17 cellular contexts compared by ENCODE assay signal in genomic region chr22:28718044-28718443, GRCh38. TPM values are rescaled to one million over a fixed set of nuclear protein-coding genes. Genes with fewer than 3 reads are reported as not detected.
DNase-seq lines count a peak whose midpoint lies in the region; ATAC-seq and TF ChIP-seq lines count a peak whose summit lies in the region.
"Had no signal": no experiment of that assay in that cellular context is flagged by ENCODE, and none has a peak within 500 bp of the region (broad histone marks: within the 10 kb centered on the region; RNA-seq: fewer than 3 reads in every experiment).

No MANE protein-coding gene starts in this region.

- H4K20me1 ChIP-seq in Karpas-422 (ENCODE audit: insufficient read depth, low read depth, low read length), result no peaks in the 10 kb centered on the region

- H3K4me3 ChIP-seq in Karpas-422 (ENCODE audit: low read length), result no peak overlapping the region
- H3K4me3 ChIP-seq: GM23338 had no signal

- no peak overlapping the region for H2AFZ ChIP-seq in Karpas-422 (ENCODE audit: low read length)
- H2AFZ ChIP-seq: GM23338 had no signal

- intact Hi-C loops in head of caudate nucleus (cut with DNase I), result no loop called here

- no peaks in the 10 kb centered on the region for H3K9me2 ChIP-seq in Karpas-422 (replicated peaks; ENCODE audit: insufficient read depth, low read length)

- ATAC-seq in activated CD8-positive, alpha-beta memory T cell treated with anti-CD3 and anti-CD28 coated beads, Interleukin-2, amount 10 ng/mL, durations not matched to agents 7 days and 5 days, result peak; percentile 36
- ATAC-seq in WTC11 (no peak), esophagus mucosa (no peak)
- ATAC-seq: GM23338, HCT116 had no signal

- no peak overlapping the region for H3K27ac ChIP-seq in Karpas-422 (ENCODE audit: low read length)

- no peaks in the 10 kb centered on the region for H3K9me3 ChIP-seq in Karpas-422 (ENCODE audit: low read length)

- DNase-seq in activated CD8-positive, alpha-beta memory T cell treated with anti-CD3 and anti-CD28 coated beads, Interleukin-2, amount 10 ng/mL, durations not matched to agents 7 days and 5 days, result no peak
- no peak for DNase-seq in activated CD8-positive, alpha-beta memory T cell treated with anti-CD3 and anti-CD28 coated beads, Interleukin-2, amount 50 U/mL, for 4 hours
- DNase-seq in Karpas-422 (peak; percentile 50), WTC11 (ENCODE audit: low spot score) (no peak), head of caudate nucleus (no peak)
- DNase-seq: C1 segment of cervical spinal cord; Calu3; CD4-positive, alpha-beta memory T cell; COR-L47; DMS53; DMS79 treated with DMSO at 0.1 percent for 48 hours; GF-D8; H9; HFFc6 had no signal

- no peaks in the 10 kb centered on the region for H3K9me3 Mint-ChIP-seq in activated CD8-positive, alpha-beta memory T cell treated with anti-CD3 and anti-CD28 coated beads, Interleukin-2, amount 10 ng/mL, durations not matched to agents 7 days and 5 days (ENCODE audit: low read depth)
- peaks cover 4% of the 10 kb centered on the region; the same call in 1 of the 2 replicates for H3K9me3 Mint-ChIP-seq in WTC11
- H3K9me3 Mint-ChIP-seq: GM23338, H9, HFFc6 had no signal

- CTCF ChIA-PET in activated CD8-positive, alpha-beta memory T cell treated with anti-CD3 and anti-CD28 coated beads, Interleukin-2, amount 10 ng/mL, durations not matched to agents 7 days and 5 days (lab: Charles Lee), result no interaction called here
- CTCF ChIA-PET in WTC11 (lab: Charles Lee), result no interaction called here

- H3K79me2 ChIP-seq in Karpas-422 (ENCODE audit: low read length), result no peaks in the 10 kb centered on the region; the same call in 1 of the 2 replicates

- TF ChIP-seq CTCF in WTC11 (IDR thresholded peaks at IDR 0.05), result no peak

- no peaks in the 10 kb centered on the region for H3K27me3 ChIP-seq in Karpas-422 (ENCODE audit: low read length)

- peaks cover 36% of the 10 kb centered on the region for H3K36me3 Mint-ChIP-seq in activated CD8-positive, alpha-beta memory T cell treated with anti-CD3 and anti-CD28 coated beads, Interleukin-2, amount 10 ng/mL, durations not matched to agents 7 days and 5 days
- H3K36me3 Mint-ChIP-seq in WTC11, result peaks cover 55% of the 10 kb centered on the region

- peaks cover 40% of the 10 kb centered on the region for H3K36me3 ChIP-seq in Karpas-422 (ENCODE audit: insufficient read depth, low read length)

- H3K9ac ChIP-seq in Karpas-422 (ENCODE audit: low read length), result no peak overlapping the region

- H3K27ac Mint-ChIP-seq in activated CD8-positive, alpha-beta memory T cell treated with anti-CD3 and anti-CD28 coated beads, Interleukin-2, amount 10 ng/mL, durations not matched to agents 7 days and 5 days, result no peak overlapping the region
- H3K27ac Mint-ChIP-seq in WTC11, result peak overlapping the region; percentile 57; the same call in 1 of the 2 replicates
- H3K27ac Mint-ChIP-seq: CD4-positive, alpha-beta memory T cell; GM23338; HFFc6 had no signal

- H3K4me3 Mint-ChIP-seq in activated CD8-positive, alpha-beta memory T cell treated with anti-CD3 and anti-CD28 coated beads, Interleukin-2, amount 10 ng/mL, durations not matched to agents 7 days and 5 days, result no peak overlapping the region
- H3K4me3 Mint-ChIP-seq in WTC11, result no peak overlapping the region
- H3K4me3 Mint-ChIP-seq: CD4-positive, alpha-beta memory T cell; GM23338; H9; HFFc6 had no signal

- H3K4me1 ChIP-seq in Karpas-422 (ENCODE audit: low read length), result no peaks in the 10 kb centered on the region

- POLR2A ChIA-PET in WTC11 (lab: Charles Lee), result no interaction called here

- no peaks in the 10 kb centered on the region for H3K27me3 Mint-ChIP-seq in activated CD8-positive, alpha-beta memory T cell treated with anti-CD3 and anti-CD28 coated beads, Interleukin-2, amount 10 ng/mL, durations not matched to agents 7 days and 5 days
- H3K27me3 Mint-ChIP-seq in WTC11 (ENCODE audit: low read depth), result no peaks in the 10 kb centered on the region
- H3K27me3 Mint-ChIP-seq: CD4-positive, alpha-beta memory T cell had no signal

- no peak overlapping the region for H3K4me2 ChIP-seq in Karpas-422 (ENCODE audit: low read depth, low read length, poor library complexity, severe bottlenecking)
- H3K4me2 ChIP-seq: GM23338 had no signal

- peaks cover 24% of the 10 kb centered on the region for H3K4me1 Mint-ChIP-seq in activated CD8-positive, alpha-beta memory T cell treated with anti-CD3 and anti-CD28 coated beads, Interleukin-2, amount 10 ng/mL, durations not matched to agents 7 days and 5 days
- H3K4me1 Mint-ChIP-seq in WTC11, result no peaks in the 10 kb centered on the region
- H3K4me1 Mint-ChIP-seq: CD4-positive, alpha-beta memory T cell; GM23338; H9 had no signal

TF ChIP-seq in WTC11, 78 proteins besides CTCF, POLR2A, EP300 and RAD21 (continues in another document):
- TF ChIP-seq ARID4B (CRISPR knock-in tag; IDR thresholded peaks at IDR 0.05; ENCODE audit: borderline replicate concordance), result no peak
- TF ChIP-seq PRDM15 (CRISPR knock-in tag; IDR thresholded peaks at IDR 0.05), result no peak

RNA-seq across cellular contexts. Expression of gene CHEK2, which starts 23.6 kb away (rescaled TPM):
- total RNA-seq in activated CD8-positive, alpha-beta memory T cell treated with anti-CD3 and anti-CD28 coated beads, Interleukin-2, amount 10 ng/mL, durations not matched to agents 7 days and 5 days, result 10 to 100 TPM; 31.6 to 49.0 TPM
- 31.7 and 36.2 TPM in 2 replicates for total RNA-seq in Karpas-422 (2014; rRNA removed; shearing (Covaris generic); ENCODE audit: low replicate concordance)
- 120 to 126 TPM (median 124 TPM) in 3 replicates for total RNA-seq in WTC11 (2021)
- 14.9 TPM for total RNA-seq in esophagus mucosa

RNA-seq across cellular contexts. Expression of gene HSCB, which starts 23.8 kb away (rescaled TPM):
- 10 to 100 TPM; 17.6 to 19.2 TPM for total RNA-seq in activated CD8-positive, alpha-beta memory T cell treated with anti-CD3 and anti-CD28 coated beads, Interleukin-2, amount 10 ng/mL, durations not matched to agents 7 days and 5 days
- 20.7 and 24.1 TPM in 2 replicates for total RNA-seq in Karpas-422 (2014; rRNA removed; shearing (Covaris generic); ENCODE audit: low replicate concordance)
- total RNA-seq in WTC11 (2021) (17.1 to 19.2 TPM (median 17.1 TPM) in 3 replicates), esophagus mucosa (10.9 TPM)

RNA-seq across cellular contexts. Expression of gene TTC28, which starts 38.4 kb away (rescaled TPM):
- total RNA-seq in activated CD8-positive, alpha-beta memory T cell treated with anti-CD3 and anti-CD28 coated beads, Interleukin-2, amount 10 ng/mL, durations not matched to agents 7 days and 5 days, result 1 to 10 TPM; 1.2 to 3.6 TPM
- total RNA-seq in Karpas-422 (2014; rRNA removed; shearing (Covaris generic); ENCODE audit: low replicate concordance), result 11.2 and 12.4 TPM in 2 replicates
- 12.1 to 13.5 TPM (median 13.0 TPM) in 3 replicates for total RNA-seq in WTC11 (2021)
- total RNA-seq in esophagus mucosa, result 5.5 TPM

RNA-seq across cellular contexts. Expression of gene CCDC117, which starts 54.5 kb away (rescaled TPM):
- 10 to 100 TPM; 35.5 to 42.4 TPM for total RNA-seq in activated CD8-positive, alpha-beta memory T cell treated with anti-CD3 and anti-CD28 coated beads, Interleukin-2, amount 10 ng/mL, durations not matched to agents 7 days and 5 days
- 17.4 and 26.1 TPM in 2 replicates for total RNA-seq in Karpas-422 (2014; rRNA removed; shearing (Covaris generic); ENCODE audit: low replicate concordance)
- total RNA-seq in WTC11 (2021), result 39.0 to 47.4 TPM (median 46.9 TPM) in 3 replicates
- total RNA-seq in esophagus mucosa, result 8.5 TPM
